10 cellular contexts compared by ENCODE assay signal in the genomic region with DNA sequence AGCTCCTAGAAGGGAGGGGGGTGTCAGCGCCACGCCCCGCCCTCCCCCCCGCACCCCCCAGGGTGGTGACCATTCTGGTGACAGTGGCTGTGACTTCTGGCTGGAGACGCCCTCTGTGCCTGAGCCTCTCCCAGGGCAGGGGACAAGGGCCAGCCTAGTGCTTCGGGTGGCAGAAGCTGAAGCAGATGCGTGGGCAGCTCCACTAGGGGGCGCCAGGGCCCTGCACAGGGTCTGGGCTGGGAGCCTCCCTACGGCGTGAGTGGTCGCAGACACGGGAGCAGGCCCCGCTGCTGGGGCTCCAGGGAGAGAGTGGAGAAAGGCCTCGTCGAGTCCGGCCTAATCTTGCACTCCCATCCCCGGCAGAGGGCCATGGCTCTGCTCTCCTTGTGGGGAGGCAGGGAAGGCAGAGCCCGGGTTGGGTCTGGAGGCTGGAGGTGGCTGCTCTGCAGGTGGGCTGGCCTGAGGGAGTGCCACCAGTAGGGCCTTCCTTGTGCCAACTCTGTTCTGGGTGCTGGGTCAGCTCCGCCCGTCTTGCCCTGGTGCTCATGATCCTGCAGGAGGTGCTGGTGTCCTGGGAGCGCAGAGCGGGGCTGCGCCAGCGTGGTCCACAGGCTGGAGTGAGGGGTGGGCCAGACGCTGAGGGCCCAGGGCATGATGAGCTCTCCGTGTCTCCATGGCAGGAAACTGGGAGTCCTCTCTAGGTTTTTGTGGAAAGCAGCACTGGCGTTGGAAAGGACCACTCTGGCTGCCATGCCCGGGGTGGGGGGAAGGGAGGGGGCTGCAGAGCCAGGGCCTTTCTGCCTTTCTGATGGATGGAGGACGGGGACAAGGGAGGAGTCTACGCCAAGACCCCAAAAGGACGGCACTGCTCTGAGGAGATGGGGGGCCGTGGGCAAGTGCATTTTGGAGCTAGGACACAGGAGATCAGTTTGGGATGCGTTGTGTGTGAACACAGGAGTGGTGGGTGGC. TPM values are rescaled to one million over a fixed set of nuclear protein-coding genes. Genes with fewer than 3 reads are reported as not detected.
DNase-seq lines count a peak whose midpoint lies in the region; ATAC-seq, FAIRE-seq and TF ChIP-seq lines count a peak whose summit lies in the region.
"Had no signal": no experiment of that assay in that cellular context is flagged by ENCODE, and none has a peak within 500 bp of the region (broad histone marks: within the 10 kb centered on the region; RNA-seq: fewer than 3 reads in every experiment).

No MANE protein-coding gene starts in this region.

- no peaks in the 10 kb centered on the region for H3K27me3 ChIP-seq in pancreas

- no peaks in the 10 kb centered on the region for H3K9me3 ChIP-seq in pancreas

- no peak overlapping the region for H3K4me3 ChIP-seq in pancreas

- TF ChIP-seq POLR2A in erythroblast (IDR thresholded peaks at IDR 0.05; ENCODE audit: low read length) = no peak

- no peaks in the 10 kb centered on the region for H3K36me3 ChIP-seq in pancreas

- TF ChIP-seq CTCF in pancreas (IDR thresholded peaks at IDR 0.05) = peak; percentile 51 to 80 (median 53)

- peak; percentile 44 to 48 for DNase-seq in NCI-H2081 (lab: John Stamatoyannopoulos, UW)
- no peak for DNase-seq in NCI-H2081 treated with DMSO at 0.1 percent for 48 hours (lab: John Stamatoyannopoulos, UW)
- peak; percentile 84 for DNase-seq in NCI-H82 (lab: John Stamatoyannopoulos, UW)
- peak in 2 of 3 experiments; percentile 55 to 64 for DNase-seq in activated CD8-positive, alpha-beta memory T cell treated with anti-CD3 and anti-CD28 coated beads for 48 hours (ENCODE audit: low read depth in 2 of 3, low spot score in 2 of 3)
- DNase-seq in erythroblast (lab: John Stamatoyannopoulos, UW) = peak; percentile 75 to 83
- DNase-seq in pancreas = peak in 5 of 6 donors; percentile 42 to 85 (median 60)
- no peak for DNase-seq in NCI-H187 (lab: John Stamatoyannopoulos, UW)
- no peak for DNase-seq in cerebellar nuclear complex (lab: John Stamatoyannopoulos, UW)

- no peak overlapping the region for H3K27ac ChIP-seq in pancreas

- intact Hi-C loops in pancreas (cut with DNase I) = loop anchor here (2.0 to 10.0 kb wide), 4 partner anchors 55 to 135 kb away; partner anchors contain the start of gene NOTUM (in 1 of the 3)

- WGBS in pancreas, 2 donors = 60 to 66% methylated on average over 31 to 33 of the region's 33 CpGs

- ATAC-seq in pancreas = no peak

- peaks cover 9 to 14% (median 14%) of the 10 kb centered on the region in 3 donors for H3K4me1 ChIP-seq in pancreas

- no peak for FAIRE-seq in pancreas (lab: Jason Lieb, UNC)
- FAIRE-seq: endometrium, G401.6 had no signal

RNA-seq across cellular contexts. Expression of gene CENPX, which starts 2.5 kb away (rescaled TPM):
- 10 to 100 TPM; 14.0 to 28.6 (median 16.4) TPM for total RNA-seq in pancreas
- 10 to 100 TPM; 43.6 to 62.4 TPM for polyA plus RNA-seq in pancreas

RNA-seq across cellular contexts. Expression of gene LRRC45, which starts 2.9 kb away (rescaled TPM):
- 1 to 10 TPM; 5.3 to 9.9 (median 6.2) TPM for total RNA-seq in pancreas
- polyA plus RNA-seq in pancreas = 10 to 100 TPM; 20.0 to 21.6 TPM

RNA-seq across cellular contexts. Expression of gene RAC3, which starts 11.3 kb away (rescaled TPM):
- total RNA-seq in pancreas = 1 to 10 TPM in 5 of 6 donors, under 1 TPM in 1; 0.97 to 3.3 (median 1.9) TPM
- polyA plus RNA-seq in pancreas = 10 to 100 TPM in 1 of 2 donors, 1 to 10 TPM in 1; 6.0 to 12.6 TPM

RNA-seq across cellular contexts. Expression of gene DCXR, which starts 17.3 kb away (rescaled TPM):
- 10 to 100 TPM; 34.8 to 87.4 (median 51.1) TPM for total RNA-seq in pancreas
- 100 to 1,000 TPM in 1 of 2 donors, 10 to 100 TPM in 1; 86.7 to 108 TPM for polyA plus RNA-seq in pancreas

RNA-seq across cellular contexts. Expression of gene RFNG, which starts 31.4 kb away (rescaled TPM):
- 10 to 100 TPM; 18.2 to 30.8 (median 28.4) TPM for total RNA-seq in pancreas
- 10 to 100 TPM; 57.9 to 59.1 TPM for polyA plus RNA-seq in pancreas

Comparison
In these comparisons a context has a peak if more than half of its experiments do, and no peak if none do; other contexts are left out.
1. DNase-seq: peak in NCI-H2081 (2 of 2), NCI-H82 (single experiment), activated CD8-positive, alpha-beta memory T cell treated with anti-CD3 and anti-CD28 coated beads for 48 hours (2 of 3), erythroblast (2 of 2) and pancreas (5 of 6); none in NCI-H2081 treated with DMSO at 0.1 percent for 48 hours (single experiment), NCI-H187 (0 of 2) and cerebellar nuclear complex (0 of 2).